Comparison of ENCODE assay signal across 8 cellular contexts in genomic region chr1:17606826-17607440, GRCh38.
A peak's percentile ranks its signal among the peaks of the same experiment; 100 is the strongest.
DNase-seq lines count a peak whose midpoint lies in the region; ATAC-seq and TF ChIP-seq lines count a peak whose summit lies in the region.

No MANE protein-coding gene starts in this region.

- TF ChIP-seq EP300 in gastroesophageal sphincter (IDR thresholded peaks at IDR 0.05): no peak

- ATAC-seq in gastroesophageal sphincter (peak; percentile 40), HG03095 (IDR thresholded peaks at IDR 0.05; ENCODE audit: unreplicated experiment) (no peak), HG02798 (IDR thresholded peaks at IDR 0.05; ENCODE audit: poor library complexity, unreplicated experiment) (no peak)

- DNase-seq in AG20443 (ENCODE audit: low spot score): peak; percentile 81
- DNase-seq in NCI-H345 treated with DMSO at 0.1 percent for 48 hours (lab: John Stamatoyannopoulos, UW; ENCODE audit: unreplicated experiment): peak; percentile 20
- peak; percentile 22 for DNase-seq in activated T-cell treated with anti-CD3 and anti-CD28 coated beads, Interleukin-2, amount 50 U/mL, for 1 hour
- peak; percentile 90 for DNase-seq in osteocyte (ENCODE audit: extremely low spot score, unreplicated experiment)

- H3K4me3 ChIP-seq in GM12875 (ENCODE audit: low read depth, low read length) (no peak overlapping the region), gastroesophageal sphincter (no peak overlapping the region)

- peaks cover 0 to 68% of the 10 kb centered on the region in 2 donors for H3K36me3 ChIP-seq in gastroesophageal sphincter

- peaks cover 0 to 59% (median 19%) of the 10 kb centered on the region in 3 donors for H3K4me1 ChIP-seq in gastroesophageal sphincter

- no peaks in the 10 kb centered on the region for H3K27me3 Mint-ChIP-seq in osteocyte (ENCODE audit: unreplicated experiment)

- H3K27me3 ChIP-seq in gastroesophageal sphincter: no peaks in the 10 kb centered on the region

- TF ChIP-seq POLR2A in gastroesophageal sphincter (IDR thresholded peaks at IDR 0.05): no peak

- H3K27ac ChIP-seq in gastroesophageal sphincter: peak overlapping the region; percentile 30 to 85 (median 82)

- H3K27ac Mint-ChIP-seq in osteocyte (ENCODE audit: unreplicated experiment): peak overlapping the region; percentile 89

- H3K9me3 Mint-ChIP-seq in osteocyte (ENCODE audit: unreplicated experiment): no peaks in the 10 kb centered on the region

- H3K4me3 Mint-ChIP-seq in osteocyte (ENCODE audit: unreplicated experiment): no peak overlapping the region

- no peaks in the 10 kb centered on the region for H3K9me3 ChIP-seq in gastroesophageal sphincter

- H3K4me1 Mint-ChIP-seq in osteocyte (ENCODE audit: unreplicated experiment): peaks cover 26% of the 10 kb centered on the region

- 42% methylated on average over 3 of the region's 14 CpGs; no CpG with 5 or more reads in 1 of the 2 donors for WGBS in gastroesophageal sphincter (ENCODE audit: low coverage in 1 of 2), 2 donors

- peak; percentile 90 for TF ChIP-seq CTCF in GM12875 (IDR thresholded peaks at IDR 0.05; ENCODE audit: borderline replicate concordance, insufficient read depth, low read depth, low read length)
- peak in 3 of 4 experiments; percentile 95 to 96 (median 95) for TF ChIP-seq CTCF in gastroesophageal sphincter (IDR thresholded peaks at IDR 0.05)
- TF ChIP-seq CTCF in osteocyte (IDR thresholded peaks at IDR 0.05): peak; percentile 97

- peaks cover 10% of the 10 kb centered on the region for H3K36me3 Mint-ChIP-seq in osteocyte (ENCODE audit: unreplicated experiment)

Comparison
In these comparisons a context has a peak if more than half of its experiments do, and no peak if none do; other contexts are left out.
1. DNase-seq: peak in every context shown above with its lines; median percentile 90 in osteocyte; 81 in AG20443; 22 in activated T-cell treated with anti-CD3 and anti-CD28 coated beads, Interleukin-2, amount 50 U/mL, for 1 hour; 20 in NCI-H345 treated with DMSO at 0.1 percent for 48 hours.